ENCODE assay signal across 8 cellular contexts in genomic region chr4:82284858-82285805, GRCh38.
A peak's percentile ranks its signal among the peaks of the same experiment; 100 is the strongest.
DNase-seq lines count a peak whose midpoint lies in the region; ATAC-seq and FAIRE-seq lines count a peak whose summit lies in the region.

No MANE protein-coding gene starts in this region.

- H3K9me3 Mint-ChIP-seq in activated CD8-positive, alpha-beta memory T cell treated with anti-CD3 and anti-CD28 coated beads, Interleukin-2, amount 10 ng/mL, durations not matched to agents 7 days and 5 days (ENCODE audit: low read depth): no peaks in the 10 kb centered on the region

- no peak overlapping the region for H2AK5ac ChIP-seq in mesenchymal stem cell (ENCODE audit: low read length, severe bottlenecking)

- WGBS in mesenchymal stem cell: 4% methylated on average over 61 of the region's 61 CpGs

- peaks cover 24% of the 10 kb centered on the region for H3K27me3 Mint-ChIP-seq in activated CD8-positive, alpha-beta memory T cell treated with anti-CD3 and anti-CD28 coated beads, Interleukin-2, amount 10 ng/mL, durations not matched to agents 7 days and 5 days

- H3K9ac ChIP-seq in endocrine pancreas (ENCODE audit: control insufficient read depth, insufficient read depth, low read length): peak overlapping the region; percentile 62
- H3K9ac ChIP-seq in mesenchymal stem cell (ENCODE audit: low read length): peak overlapping the region; percentile 66

- H3K4ac ChIP-seq in mesenchymal stem cell (ENCODE audit: low read depth in 1 of 2, low read length in 2 of 2): no peak overlapping the region

- CTCF ChIA-PET in activated CD8-positive, alpha-beta memory T cell treated with anti-CD3 and anti-CD28 coated beads, Interleukin-2, amount 10 ng/mL, durations not matched to agents 7 days and 5 days (lab: Charles Lee): interaction anchor here (0.7 to 3.7 kb wide), 14 partner anchors 9 to 813 kb away, joined by 3 to 14 read pairs (median 4); partner anchors contain the start of gene RASGEF1B

- peak; percentile 94 for FAIRE-seq in HTR-8/SVneo (lab: Jason Lieb, UNC)

- H3K27ac ChIP-seq in mesenchymal stem cell (ENCODE audit: low read length, poor library complexity, severe bottlenecking): no peak overlapping the region

- no peak overlapping the region for H4K91ac ChIP-seq in mesenchymal stem cell (ENCODE audit: low read length)

- no peaks in the 10 kb centered on the region for H3K36me3 Mint-ChIP-seq in activated CD8-positive, alpha-beta memory T cell treated with anti-CD3 and anti-CD28 coated beads, Interleukin-2, amount 10 ng/mL, durations not matched to agents 7 days and 5 days

- no peak overlapping the region for H3K18ac ChIP-seq in mesenchymal stem cell (ENCODE audit: low read depth in 1 of 2, low read length in 2 of 2)

- H3K27me3 ChIP-seq in endocrine pancreas (ENCODE audit: control insufficient read depth, insufficient read depth, low read length) (no peaks in the 10 kb centered on the region), mesenchymal stem cell (ENCODE audit: control insufficient read depth in 1 of 2, insufficient read depth in 1 of 2, low read length in 2 of 2) (peaks cover 20 to 26% of the 10 kb centered on the region in 2 experiments)

- H3K4me3 ChIP-seq in endocrine pancreas (ENCODE audit: control insufficient read depth, insufficient read depth, low read length) (peak overlapping the region; percentile 69), mesenchymal stem cell (ENCODE audit: insufficient read depth in 1 of 2, low read depth in 1 of 2, low read length in 2 of 2) (peak overlapping the region; percentile 32 to 78)

- no peak overlapping the region for H2AFZ ChIP-seq in mesenchymal stem cell (ENCODE audit: low read depth, low read length)

- H2BK120ac ChIP-seq in mesenchymal stem cell (ENCODE audit: low read depth, low read length): no peak overlapping the region

- H3K14ac ChIP-seq in mesenchymal stem cell (ENCODE audit: low read length in 2 of 2): no peak overlapping the region

- no peak overlapping the region for H2BK12ac ChIP-seq in mesenchymal stem cell (ENCODE audit: low read length in 2 of 2)

- no peaks in the 10 kb centered on the region for H3K79me1 ChIP-seq in mesenchymal stem cell (replicated peaks; ENCODE audit: low read length, poor library complexity, severe bottlenecking)

- no peaks in the 10 kb centered on the region for H3K36me3 ChIP-seq in endocrine pancreas (ENCODE audit: control insufficient read depth, insufficient read depth, low read length)
- H3K36me3 ChIP-seq in mesenchymal stem cell (ENCODE audit: control insufficient read depth in 1 of 2, insufficient read depth in 2 of 2, low read depth in 1 of 2, low read length in 2 of 2): no peaks in the 10 kb centered on the region

- H4K8ac ChIP-seq in mesenchymal stem cell (ENCODE audit: low read length): no peak overlapping the region

- no peak overlapping the region for H2BK5ac ChIP-seq in mesenchymal stem cell (ENCODE audit: low read depth, low read length, poor library complexity, severe bottlenecking)

- peak overlapping the region; percentile 81 for H3K4me2 ChIP-seq in mesenchymal stem cell (ENCODE audit: low read length, poor library complexity, severe bottlenecking)

- H3K4me3 Mint-ChIP-seq in activated CD8-positive, alpha-beta memory T cell treated with anti-CD3 and anti-CD28 coated beads, Interleukin-2, amount 10 ng/mL, durations not matched to agents 7 days and 5 days: peak overlapping the region; percentile 72

- H3K23ac ChIP-seq in mesenchymal stem cell (ENCODE audit: low read length in 2 of 2): peak overlapping the region in 1 of 2 experiments; percentile 20

- no peaks in the 10 kb centered on the region for H3K9me3 ChIP-seq in endocrine pancreas (ENCODE audit: control insufficient read depth, low read length)
- no peaks in the 10 kb centered on the region for H3K9me3 ChIP-seq in mesenchymal stem cell (ENCODE audit: control insufficient read depth, low read length)

- H3K27ac Mint-ChIP-seq in activated CD8-positive, alpha-beta memory T cell treated with anti-CD3 and anti-CD28 coated beads, Interleukin-2, amount 10 ng/mL, durations not matched to agents 7 days and 5 days: peak overlapping the region; percentile 80

- ATAC-seq in GM21381 (IDR thresholded peaks at IDR 0.05; ENCODE audit: unreplicated experiment): peak; percentile 100
- ATAC-seq in activated CD8-positive, alpha-beta memory T cell treated with anti-CD3 and anti-CD28 coated beads, Interleukin-2, amount 10 ng/mL, durations not matched to agents 7 days and 5 days: peak; percentile 98

- DNase-seq in COLO668 (lab: John Stamatoyannopoulos, UW; ENCODE audit: unreplicated experiment): peak; percentile 96
- peak; percentile 93 for DNase-seq in HTR-8/SVneo (ENCODE audit: insufficient read length, low spot score)
- peak; percentile 99 for DNase-seq in NOMO-1 treated with DMSO at 0.1 percent for 48 hours (lab: John Stamatoyannopoulos, UW; ENCODE audit: unreplicated experiment)
- peak; percentile 99 for DNase-seq in activated CD8-positive, alpha-beta memory T cell treated with anti-CD3 and anti-CD28 coated beads, Interleukin-2, amount 10 ng/mL, durations not matched to agents 7 days and 5 days
- peak; percentile 99 for DNase-seq in mesenchymal stem cell
- DNase-seq in stimulated activated CD8-positive, alpha-beta memory T cell treated with anti-CD3 and anti-CD28 coated beads, Interleukin-12 subunit alpha, Interleukin-12 subunit beta, amount 100 ng/mL, for 24 hours (ENCODE audit: extremely low read depth): peak; percentile 98

- peaks cover 13% of the 10 kb centered on the region for H3K4me1 Mint-ChIP-seq in activated CD8-positive, alpha-beta memory T cell treated with anti-CD3 and anti-CD28 coated beads, Interleukin-2, amount 10 ng/mL, durations not matched to agents 7 days and 5 days

- no peak overlapping the region for H2BK15ac ChIP-seq in mesenchymal stem cell (ENCODE audit: low read depth, poor library complexity, severe bottlenecking)

- H3K4me1 ChIP-seq in endocrine pancreas (ENCODE audit: control insufficient read depth, insufficient read depth, low read length) (peaks cover 8% of the 10 kb centered on the region), mesenchymal stem cell (ENCODE audit: control insufficient read depth, insufficient read depth, low read depth, low read length) (no peaks in the 10 kb centered on the region)
